In genomic region chr6:10545482-10545881, GRCh38 we compare ENCODE assay signal across 29 cellular contexts. TPM values are rescaled to one million over a fixed set of nuclear protein-coding genes. Genes with fewer than 3 reads are reported as not detected.
DNase-seq lines count a peak whose midpoint lies in the region; ATAC-seq and TF ChIP-seq lines count a peak whose summit lies in the region.
"Had no signal": no experiment of that assay in that cellular context is flagged by ENCODE, and none has a peak within 500 bp of the region (broad histone marks: within the 10 kb centered on the region; RNA-seq: fewer than 3 reads in every experiment).

No MANE protein-coding gene starts in this region.

- H3K4me1 ChIP-seq in left ventricle myocardium inferior: peaks cover 63% of the 10 kb centered on the region
- peaks cover 5% of the 10 kb centered on the region in 2 donors for H3K4me1 ChIP-seq in muscle layer of duodenum (ENCODE audit: control insufficient read depth in 1 of 2, insufficient read depth in 2 of 2, low read length in 2 of 2)
- peaks cover 4 to 50% (median 22%) of the 10 kb centered on the region in 4 donors for H3K4me1 ChIP-seq in transverse colon
- H3K4me1 ChIP-seq: adrenal gland, left lung, pancreas, uterus had no signal

- TF ChIP-seq CTCF in left ventricle myocardium inferior (IDR thresholded peaks at IDR 0.05; ENCODE audit: borderline replicate concordance): no peak
- TF ChIP-seq CTCF in choroid plexus epithelial cell (conservative IDR thresholded peaks at IDR 0.05; ENCODE audit: low read depth, low read length): no peak
- no peak for TF ChIP-seq CTCF in transverse colon (IDR thresholded peaks at IDR 0.05)
- TF ChIP-seq CTCF in GM13976 (IDR thresholded peaks at IDR 0.05; ENCODE audit: borderline replicate concordance, control extremely low read depth, extremely low read depth, insufficient read depth, missing control alignments): no peak

- no peak for TF ChIP-seq POLR2A in transverse colon (IDR thresholded peaks at IDR 0.05)

- intact Hi-C loops in left ventricle myocardium inferior (cut with micrococcal nuclease) (no loop called here), left cardiac atrium (cut with DNase I) (no loop called here), transverse colon (cut with DNase I; ENCODE audit: low total_unique reads) (no loop called here)

- H3K4me3 ChIP-seq in left ventricle myocardium inferior (no peak overlapping the region), choroid plexus epithelial cell (ENCODE audit: low read depth, low read length) (no peak overlapping the region), muscle layer of duodenum (ENCODE audit: low read depth in 1 of 2, low read length in 2 of 2) (no peak overlapping the region), transverse colon (no peak overlapping the region)
- H3K4me3 ChIP-seq: adrenal gland, left lung, pancreas, Peyer's patch, smooth muscle cell, uterus had no signal

- in situ Hi-C loops in transverse colon (cut with MboI; ENCODE audit: low pct_ligation_motif_present in 1 of 4, low pct_unique_long_range_greater_than_20kb in 1 of 4, low sequenced_read_pairs in 3 of 4): no loop called here
- in situ Hi-C loops in GM13976 (cut with MboI; ENCODE audit: low sequenced_read_pairs, unreplicated experiment): no loop called here

- no peak for TF ChIP-seq EP300 in transverse colon (IDR thresholded peaks at IDR 0.05; ENCODE audit: low read depth)

- DNase-seq in left ventricle myocardium inferior (no peak), left cardiac atrium (no peak), choroid plexus epithelial cell (ENCODE audit: low read depth) (peak; percentile 11), transverse colon (no peak), GM13976 (ENCODE audit: low spot score) (no peak)
- DNase-seq: 8988T; activated CD4-positive, alpha-beta memory T cell treated with anti-CD3 and anti-CD28 coated beads, Interleukin-2, amount 10 ng/mL, durations not matched to agents 7 days and 5 days; activated CD4-positive, alpha-beta T cell treated with anti-CD3 and anti-CD28 coated beads for 1 hour; activated CD8-positive, alpha-beta memory T cell treated with anti-CD3 and anti-CD28 coated beads, Interleukin-2, amount 50 U/mL, for 48 hours; activated naive CD4-positive, alpha-beta T cell treated with anti-CD3 and anti-CD28 coated beads for 36 hours; adrenal gland; brain microvascular endothelial cell; GDM1; glutamatergic neuron; H7; Karpas-422; left lung; naive thymus-derived CD4-positive, alpha-beta T cell; NCI-H1417 treated with DMSO at 0.1 percent for 48 hours; NCI-H345; pancreas; Peyer's patch; SHP77; stimulated activated naive CD4-positive, alpha-beta T cell; uterus had no signal

- ATAC-seq in left cardiac atrium (no peak), GM21723 (IDR thresholded peaks at IDR 0.05; ENCODE audit: unreplicated experiment) (no peak), GM19455 (IDR thresholded peaks at IDR 0.05; ENCODE audit: unreplicated experiment) (no peak)
- ATAC-seq: left lung; naive thymus-derived CD4-positive, alpha-beta T cell; pancreas had no signal

- peaks cover 3% of the 10 kb centered on the region for H3K36me3 ChIP-seq in left ventricle myocardium inferior
- peaks cover 0 to 3% of the 10 kb centered on the region in 2 donors for H3K36me3 ChIP-seq in muscle layer of duodenum (ENCODE audit: control insufficient read depth in 1 of 2, insufficient read depth in 2 of 2, low read length in 2 of 2)
- no peaks in the 10 kb centered on the region for H3K36me3 ChIP-seq in transverse colon
- H3K36me3 ChIP-seq: adrenal gland, brain microvascular endothelial cell, left lung, pancreas, Peyer's patch, uterus had no signal

- H3K27me3 ChIP-seq in left ventricle myocardium inferior (ENCODE audit: low read depth) (no peaks in the 10 kb centered on the region), muscle layer of duodenum (ENCODE audit: low read depth, low read length) (no peaks in the 10 kb centered on the region), transverse colon (no peaks in the 10 kb centered on the region)
- H3K27me3 ChIP-seq: adrenal gland, brain microvascular endothelial cell, left lung, pancreas, Peyer's patch, uterus had no signal

- H3K27ac ChIP-seq in left ventricle myocardium inferior (replicated peaks) (peak overlapping the region; percentile 34), muscle layer of duodenum (ENCODE audit: low read length) (peak overlapping the region; percentile 58), transverse colon (peak overlapping the region; percentile 51 to 66 (median 55))
- H3K27ac ChIP-seq: adrenal gland, brain microvascular endothelial cell, left lung, pancreas, uterus had no signal

- no peaks in the 10 kb centered on the region for H3K9me3 ChIP-seq in left ventricle myocardium inferior (replicated peaks)
- no peaks in the 10 kb centered on the region for H3K9me3 ChIP-seq in muscle layer of duodenum (ENCODE audit: control insufficient read depth in 1 of 2, low read length in 2 of 2)
- H3K9me3 ChIP-seq in transverse colon: no peaks in the 10 kb centered on the region
- H3K9me3 ChIP-seq: adrenal gland, left lung, pancreas, Peyer's patch, uterus had no signal

- WGBS in transverse colon (ENCODE audit: low coverage in 1 of 2), 2 donors: 49 to 51% methylated on average over 4 of the region's 4 CpGs

RNA-seq across cellular contexts. Expression of gene GCNT2, which starts 24.3 kb away (rescaled TPM):
- total RNA-seq in left ventricle myocardium inferior (49.0 TPM), left cardiac atrium (1 to 10 TPM; 3.5 to 4.1 TPM), transverse colon (10 to 100 TPM; 18.7 to 53.4 (median 31.3) TPM)
